In the genomic region with DNA sequence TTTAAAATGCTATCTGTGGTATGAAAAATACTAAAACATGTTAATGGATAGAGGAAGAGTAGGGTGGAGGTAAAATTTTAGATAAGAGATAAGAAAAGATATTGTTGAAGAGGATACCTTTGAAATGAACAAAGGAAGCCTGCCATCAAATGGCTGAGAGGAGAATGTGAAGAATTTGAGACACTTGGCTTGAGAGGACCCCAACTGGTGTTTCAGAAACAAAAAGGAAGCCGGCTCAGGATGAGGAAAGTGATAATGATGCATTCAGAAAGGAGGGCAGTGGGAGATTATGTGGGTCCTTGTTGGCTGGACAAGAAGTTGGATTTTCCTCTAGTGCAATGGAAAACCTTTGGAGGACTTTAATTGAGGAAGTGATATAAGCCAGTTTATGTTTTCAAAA, we compare ENCODE assay signal across 15 cellular contexts.
"Had no signal": no experiment of that assay in that cellular context is flagged by ENCODE, and none has a peak within 500 bp of the region (broad histone marks: within the 10 kb centered on the region; RNA-seq: fewer than 3 reads in every experiment).

No MANE protein-coding gene starts in this region.

- H3K27ac Mint-ChIP-seq: activated T-helper 2 cell treated with anti-CD3 and anti-CD28 coated beads, Interferon-gamma antibody, Interleukin-2, Interleukin-4, amounts not matched to agents 10 μg/mL and 5 μg/mL and 100 μg/mL, durations not matched to agents 14 hours and 24 hours and 36 hours; memory B cell; stimulated activated memory B cell treated with anti-CD40 and anti-IgM and Interleukin-4, amounts not matched to agents 10 μg/mL and 1 μg/mL and 100 μg/mL, for 72 hours had no signal

- H3K27me3 ChIP-seq: adrenal gland, colonic mucosa, tibial nerve, vagina had no signal

- H3K4me3 Mint-ChIP-seq: memory B cell; stimulated activated memory B cell treated with anti-CD40 and anti-IgM and Interleukin-4, amounts not matched to agents 10 μg/mL and 1 μg/mL and 100 μg/mL, for 72 hours had no signal

- DNase-seq: activated CD4-positive, alpha-beta T cell treated with anti-CD3 and anti-CD28 coated beads for 48 hours; activated naive CD4-positive, alpha-beta T cell treated with anti-CD3 and anti-CD28 coated beads, Interleukin-2, amount 50 U/mL, for 16 hours; adrenal gland; caudate nucleus; colonic mucosa; effector CD8-positive, alpha-beta T cell; kidney; left ventricle myocardium inferior; posterior cingulate gyrus; right cardiac atrium had no signal

- H3K36me3 ChIP-seq: adrenal gland, colonic mucosa, left ventricle myocardium inferior, tibial nerve, vagina had no signal

- H3K27me3 Mint-ChIP-seq: stimulated activated memory B cell treated with anti-CD40 and anti-IgM and Interleukin-4, amounts not matched to agents 10 μg/mL and 1 μg/mL and 100 μg/mL, for 72 hours had no signal

- H3K4me3 ChIP-seq: adrenal gland, colonic mucosa, left ventricle myocardium inferior, tibial nerve, vagina had no signal

- H3K27ac ChIP-seq: adrenal gland, colonic mucosa, left ventricle myocardium inferior, tibial nerve, vagina had no signal

- H3K4me1 ChIP-seq: adrenal gland, colonic mucosa, tibial nerve, vagina had no signal

- ATAC-seq: right cardiac atrium; stimulated activated memory B cell treated with anti-CD40 and anti-IgM and Interleukin-4, amounts not matched to agents 10 μg/mL and 1 μg/mL and 100 μg/mL, for 72 hours had no signal
